ENCODE assay signal across 20 cellular contexts in genomic region chr18:77022116-77022515, GRCh38.
A peak's percentile ranks its signal among the peaks of the same experiment; 100 is the strongest.
DNase-seq lines count a peak whose midpoint lies in the region; ATAC-seq and TF ChIP-seq lines count a peak whose summit lies in the region.
"Had no signal": no experiment of that assay in that cellular context is flagged by ENCODE, and none has a peak within 500 bp of the region (broad histone marks: within the 10 kb centered on the region; RNA-seq: fewer than 3 reads in every experiment).

No MANE protein-coding gene starts in this region.

- peak overlapping the region in 10 of 11 experiments; percentile 29 to 90 (median 80); a peak in 17 of 22 replicates for H3K4me2 ChIP-seq in BLaER1 treated with 17β-estradiol and CSF1 and Interleukin-3, amounts not matched to agents 10 nM and 100 nM
- H3K4me2 ChIP-seq in Karpas-422 (ENCODE audit: low read depth, low read length, poor library complexity, severe bottlenecking) = no peak overlapping the region

- H3K27me3 ChIP-seq in BLaER1 treated with 17β-estradiol and CSF1 and Interleukin-3, amounts not matched to agents 10 nM and 100 nM = no peaks in the 10 kb centered on the region
- H3K27me3 ChIP-seq in Karpas-422 (ENCODE audit: low read length) (no peaks in the 10 kb centered on the region), dorsolateral prefrontal cortex (no peaks in the 10 kb centered on the region)
- H3K27me3 ChIP-seq: Peyer's patch, SJSA1 had no signal

- no peak for ATAC-seq in natural killer cell treated with Interleukin-12 subunit alpha and Interleukin-12 subunit beta and Interleukin-15 and Interleukin-18, amount 100 ng/mL, for 72 hours
- no peak for ATAC-seq in HG03565 (IDR thresholded peaks at IDR 0.05; ENCODE audit: unreplicated experiment)

- no peak overlapping the region for H3K4me3 Mint-ChIP-seq in natural killer cell treated with Interleukin-12 subunit alpha and Interleukin-12 subunit beta and Interleukin-15 and Interleukin-18, amount 100 ng/mL, for 72 hours
- H3K4me3 Mint-ChIP-seq: IgD-negative memory B cell had no signal

- H3K4me1 ChIP-seq in BLaER1 treated with 17β-estradiol and CSF1 and Interleukin-3, amounts not matched to agents 10 nM and 100 nM = peaks cover 47 to 64% (median 60%) of the 10 kb centered on the region in 10 experiments
- H3K4me1 ChIP-seq in Karpas-422 (ENCODE audit: low read length) = peaks cover 52% of the 10 kb centered on the region
- H3K4me1 ChIP-seq: Peyer's patch, SJSA1 had no signal

- H3K79me2 ChIP-seq in Karpas-422 (ENCODE audit: low read length) = peaks cover 17% of the 10 kb centered on the region

- H3K9me3 Mint-ChIP-seq in natural killer cell treated with Interleukin-12 subunit alpha and Interleukin-12 subunit beta and Interleukin-15 and Interleukin-18, amount 100 ng/mL, for 72 hours = peaks cover 6% of the 10 kb centered on the region
- H3K9me3 Mint-ChIP-seq: IgD-negative memory B cell had no signal

- DNase-seq in Karpas-422 (no peak), dorsolateral prefrontal cortex (peak in 1 of 10 donors; percentile 10), SIG-M5 treated with dmso at 0.1 percent for 504 hours (lab: John Stamatoyannopoulos, UW; ENCODE audit: unreplicated experiment) (no peak), amygdala (lab: John Stamatoyannopoulos, UW) (no peak)
- DNase-seq in natural killer cell treated with Interleukin-12 subunit alpha and Interleukin-12 subunit beta and Interleukin-15 and Interleukin-18, amount 100 ng/mL, for 72 hours (ENCODE audit: low spot score) = no peak
- DNase-seq: CD8-positive, alpha-beta memory T cell; DMS53; GDM1; NCI-H1694; NCI-H2081; NCI-H2171; NCI-H345; NCI-H524; NCI-H774; NK-92 treated with Interleukin-12 subunit alpha and Interleukin-12 subunit beta, amount 100 ng/mL, for 24 hours; Peyer's patch had no signal

- intact Hi-C loops in dorsolateral prefrontal cortex (cut with DNase I) = loop anchor here in 1 of 2 donors (2.0 kb wide), 1 partner anchor 21 kb away; no protein-coding TSS in a partner anchor

- H3K9me3 ChIP-seq in BLaER1 treated with 17β-estradiol and CSF1 and Interleukin-3, amounts not matched to agents 10 nM and 100 nM (replicated peaks in 1 of 11) = peaks cover 0 to 9% (median 0%) of the 10 kb centered on the region in 11 experiments; a peak in 6 of 22 replicates
- H3K9me3 ChIP-seq in Karpas-422 (ENCODE audit: low read length) = no peaks in the 10 kb centered on the region
- H3K9me3 ChIP-seq: Peyer's patch, SJSA1 had no signal

- H4K20me1 ChIP-seq in BLaER1 treated with 17β-estradiol and CSF1 and Interleukin-3, amounts not matched to agents 10 nM and 100 nM = peaks cover 53 to 98% (median 88%) of the 10 kb centered on the region in 11 experiments; a peak in 21 of 22 replicates
- H4K20me1 ChIP-seq in Karpas-422 (ENCODE audit: insufficient read depth, low read depth, low read length) = no peaks in the 10 kb centered on the region

- peaks cover 61 to 62% of the 10 kb centered on the region in 2 donors for H3K4me1 Mint-ChIP-seq in natural killer cell treated with Interleukin-12 subunit alpha and Interleukin-12 subunit beta and Interleukin-15 and Interleukin-18, amount 100 ng/mL, for 72 hours (ENCODE audit: low read depth in 2 of 2)

- no peak for TF ChIP-seq CTCF in dorsolateral prefrontal cortex (IDR thresholded peaks at IDR 0.05 in 54 of 56, conservative IDR thresholded peaks at IDR 0.05 in 2 of 56; ENCODE audit: low read depth in 1 of 56, partially characterized antibody in 56 of 56)

- H3K27ac ChIP-seq in BLaER1 treated with 17β-estradiol and CSF1 and Interleukin-3, amounts not matched to agents 10 nM and 100 nM = peak overlapping the region in 5 of 11 experiments; percentile 10 to 72 (median 35); a peak in 7 of 22 replicates
- H3K27ac ChIP-seq in Karpas-422 (ENCODE audit: low read length) (peak overlapping the region; percentile 65; the same call in 1 of the 2 replicates), dorsolateral prefrontal cortex (peak overlapping the region; percentile 73 to 100 (median 96))
- H3K27ac ChIP-seq: Peyer's patch, SJSA1 had no signal

- no peak overlapping the region for H3K4me3 ChIP-seq in BLaER1 treated with 17β-estradiol and CSF1 and Interleukin-3, amounts not matched to agents 10 nM and 100 nM
- H3K4me3 ChIP-seq in Karpas-422 (ENCODE audit: low read length) = no peak overlapping the region
- H3K4me3 ChIP-seq in dorsolateral prefrontal cortex = peak overlapping the region in 41 of 59 donors; percentile 4 to 58 (median 27)
- H3K4me3 ChIP-seq: Peyer's patch, SJSA1 had no signal

- peak overlapping the region; percentile 55 to 61 for H3K27ac Mint-ChIP-seq in natural killer cell treated with Interleukin-12 subunit alpha and Interleukin-12 subunit beta and Interleukin-15 and Interleukin-18, amount 100 ng/mL, for 72 hours
- H3K27ac Mint-ChIP-seq: IgD-negative memory B cell had no signal

- H3K36me3 Mint-ChIP-seq in natural killer cell treated with Interleukin-12 subunit alpha and Interleukin-12 subunit beta and Interleukin-15 and Interleukin-18, amount 100 ng/mL, for 72 hours = peaks cover 13% of the 10 kb centered on the region

- peaks cover 10% of the 10 kb centered on the region; the same call in 1 of the 2 replicates for H3K9me2 ChIP-seq in Karpas-422 (replicated peaks; ENCODE audit: insufficient read depth, low read length)

- no peaks in the 10 kb centered on the region for H3K27me3 Mint-ChIP-seq in natural killer cell treated with Interleukin-12 subunit alpha and Interleukin-12 subunit beta and Interleukin-15 and Interleukin-18, amount 100 ng/mL, for 72 hours
- H3K27me3 Mint-ChIP-seq: IgD-negative memory B cell had no signal

- no peak overlapping the region for H2AFZ ChIP-seq in Karpas-422 (ENCODE audit: low read length)

- peak overlapping the region in 1 of 11 experiments; percentile 32; a peak in 1 of 22 replicates for H3K9ac ChIP-seq in BLaER1 treated with 17β-estradiol and CSF1 and Interleukin-3, amounts not matched to agents 10 nM and 100 nM
- H3K9ac ChIP-seq in Karpas-422 (ENCODE audit: low read length) = no peak overlapping the region

- peaks cover 55 to 97% (median 81%) of the 10 kb centered on the region in 11 experiments for H3K36me3 ChIP-seq in BLaER1 treated with 17β-estradiol and CSF1 and Interleukin-3, amounts not matched to agents 10 nM and 100 nM
- 0 out of 2 replicates have a peak, but pooled peaks cover 1% of the 10 kb centered on the region for H3K36me3 ChIP-seq in Karpas-422 (ENCODE audit: insufficient read depth, low read length)
- H3K36me3 ChIP-seq: SJSA1 had no signal

Comparison
In these comparisons a context has a peak if more than half of its experiments do, and no peak if none do; other contexts are left out.
1. H3K4me3 ChIP-seq: peak in dorsolateral prefrontal cortex (41 of 59); none in BLaER1 treated with 17β-estradiol and CSF1 and Interleukin-3, amounts not matched to agents 10 nM and 100 nM (0 of 10) and Karpas-422 (single experiment).